15 cellular contexts compared by ENCODE assay signal in the genomic region with DNA sequence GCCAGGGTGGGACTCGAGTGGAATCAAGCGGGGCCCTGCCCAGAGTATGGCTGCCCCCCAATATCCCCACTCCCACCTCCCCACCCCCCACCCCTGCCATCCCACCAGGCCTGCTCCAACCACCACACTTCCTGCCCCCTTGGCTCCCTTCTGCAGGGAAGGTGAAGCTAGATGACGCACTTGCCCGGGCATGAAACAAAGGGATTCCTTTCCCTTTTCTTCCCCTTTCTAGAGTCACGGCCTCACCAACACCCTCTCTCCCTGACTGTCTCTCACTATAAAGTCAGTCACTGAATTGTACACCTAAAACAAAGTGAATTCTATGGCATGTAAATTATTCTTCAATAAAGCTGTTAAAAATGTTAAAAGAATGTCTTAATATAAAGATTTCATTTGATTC. TPM values are rescaled to one million over a fixed set of nuclear protein-coding genes. Genes with fewer than 3 reads are reported as not detected.
"Had no signal": no experiment of that assay in that cellular context is flagged by ENCODE, and none has a peak within 500 bp of the region (broad histone marks: within the 10 kb centered on the region; RNA-seq: fewer than 3 reads in every experiment).

No MANE protein-coding gene starts in this region.

- H3K36me3 Mint-ChIP-seq: activated naive CD4-positive, alpha-beta T cell treated with anti-CD3 and anti-CD28 coated beads, Interleukin-2, amount 10 ng/mL, durations not matched to agents 7 days and 5 days had no signal

- FAIRE-seq: colon, endometrium, frontal cortex had no signal

- H3K9me3 ChIP-seq: heart left ventricle, ovary, suprapubic skin, upper lobe of left lung had no signal

- H3K9me3 Mint-ChIP-seq: activated naive CD4-positive, alpha-beta T cell treated with anti-CD3 and anti-CD28 coated beads, Interleukin-2, amount 10 ng/mL, durations not matched to agents 7 days and 5 days; activated T-helper 2 cell treated with anti-CD3 and anti-CD28 coated beads, Interferon-gamma antibody, Interleukin-2, Interleukin-4, amounts not matched to agents 10 μg/mL and 5 μg/mL and 100 μg/mL, durations not matched to agents 14 hours and 24 hours and 36 hours; stimulated activated naive CD8-positive, alpha-beta T cell treated with anti-CD3 and anti-CD28 coated beads, Interleukin-15, Interleukin-2, amounts not matched to agents 100 ng/mL and 50 ng/mL, for 24 hours had no signal

- H3K4me3 ChIP-seq: heart left ventricle, ovary, suprapubic skin, upper lobe of left lung had no signal

- H3K27ac Mint-ChIP-seq: activated naive CD4-positive, alpha-beta T cell treated with anti-CD3 and anti-CD28 coated beads, Interleukin-2, amount 10 ng/mL, durations not matched to agents 7 days and 5 days; activated T-helper 2 cell treated with anti-CD3 and anti-CD28 coated beads, Interferon-gamma antibody, Interleukin-2, Interleukin-4, amounts not matched to agents 10 μg/mL and 5 μg/mL and 100 μg/mL, durations not matched to agents 14 hours and 24 hours and 36 hours; stimulated activated naive CD8-positive, alpha-beta T cell treated with anti-CD3 and anti-CD28 coated beads, Interleukin-15, Interleukin-2, amounts not matched to agents 100 ng/mL and 50 ng/mL, for 24 hours had no signal

- H3K27me3 ChIP-seq: heart left ventricle, ovary, suprapubic skin, upper lobe of left lung had no signal

- H3K4me3 Mint-ChIP-seq: activated naive CD4-positive, alpha-beta T cell treated with anti-CD3 and anti-CD28 coated beads, Interleukin-2, amount 10 ng/mL, durations not matched to agents 7 days and 5 days; stimulated activated naive CD8-positive, alpha-beta T cell treated with anti-CD3 and anti-CD28 coated beads, Interleukin-15, Interleukin-2, amounts not matched to agents 100 ng/mL and 50 ng/mL, for 24 hours had no signal

- H3K36me3 ChIP-seq: heart left ventricle, ovary, suprapubic skin, upper lobe of left lung had no signal

- H3K27ac ChIP-seq: heart left ventricle, ovary, suprapubic skin had no signal

- DNase-seq: activated naive CD4-positive, alpha-beta T cell treated with anti-CD3 and anti-CD28 coated beads, Interleukin-2, amount 10 ng/mL, durations not matched to agents 7 days and 5 days; caudate nucleus; heart left ventricle; left colon; SW 1271; upper lobe of left lung had no signal

- ATAC-seq: heart left ventricle, left colon, sciatic nerve had no signal

RNA-seq across cellular contexts. Expression of gene ZBTB7C, which starts 16.0 kb away (rescaled TPM):
- total RNA-seq: pulmonary artery endothelial cell had no signal
